9 cellular contexts compared by ENCODE assay signal in the genomic region with DNA sequence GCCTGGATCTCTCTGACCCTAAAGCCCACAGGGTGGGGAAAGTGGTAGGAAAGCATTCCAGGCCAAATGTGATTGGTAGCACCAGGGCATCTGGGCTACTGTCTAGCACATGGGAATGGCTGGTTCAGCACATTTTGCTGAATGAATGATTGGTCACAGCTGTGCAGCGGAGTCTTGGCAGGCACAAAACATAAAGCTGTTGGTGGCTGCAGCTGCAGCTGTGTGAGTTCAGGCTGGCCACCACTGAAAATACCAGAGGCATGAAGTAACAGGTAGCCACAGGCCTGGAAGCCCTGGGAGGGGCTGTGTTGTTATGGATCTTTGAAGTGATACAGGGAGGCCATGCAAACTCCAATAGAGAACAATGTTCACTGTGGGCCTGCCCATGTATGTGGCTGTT.
DNase-seq lines count a peak whose midpoint lies in the region; ATAC-seq, FAIRE-seq and TF ChIP-seq lines count a peak whose summit lies in the region.
"Had no signal": no experiment of that assay in that cellular context is flagged by ENCODE, and none has a peak within 500 bp of the region (broad histone marks: within the 10 kb centered on the region; RNA-seq: fewer than 3 reads in every experiment).

No MANE protein-coding gene starts in this region.

- DNase-seq in HepG2 (ENCODE audit: low spot score) (no peak), right lobe of liver (no peak), caudate nucleus (lab: John Stamatoyannopoulos, UW) (peak in 32 of 61 donors; percentile 5 to 70 (median 29)), kidney epithelial cell (ENCODE audit: low read depth) (peak; percentile 86), NCI-H345 (lab: John Stamatoyannopoulos, UW) (no peak), SKM-1 treated with dmso at 0.1 percent for 144 hours (lab: John Stamatoyannopoulos, UW; ENCODE audit: unreplicated experiment) (no peak), COR-L47 (lab: John Stamatoyannopoulos, UW) (no peak), stomach (no peak)
- DNase-seq: activated T-cell treated with anti-CD3 and anti-CD28 coated beads, Interleukin-2, amount 50 U/mL, for 4 hours had no signal

- H3K27ac ChIP-seq in HepG2 (ENCODE audit: extremely low read length, insufficient read depth, low read length) (no peak overlapping the region), right lobe of liver (no peak overlapping the region), caudate nucleus (ENCODE audit: low read depth, low read length) (no peak overlapping the region), stomach (no peak overlapping the region)

- H3K9ac ChIP-seq in HepG2 (ENCODE audit: insufficient read depth, low read depth, low read length): no peak overlapping the region

- ATAC-seq in HepG2 (peak; percentile 44; the same call in 2 of the 3 replicates), right lobe of liver (no peak)
- ATAC-seq: activated T-cell treated with anti-CD3 and anti-CD28 coated beads, Interleukin-2, amount 50 U/mL, for 4 hours had no signal

- no CpG with 5 or more reads among the region's 1 CpG for WGBS in HepG2 (ENCODE audit: low lambda C conversion rate)
- WGBS in right lobe of liver (ENCODE audit: insufficient coverage, low coverage, low lambda C conversion rate, missing lambda C conversion rate): no CpG with 5 or more reads among the region's 1 CpG
- 67 to 89% (median 76%) methylated on average over 1 of the region's 1 CpG; no CpG with 5 or more reads in 1 of the 5 donors for whole genome bisulfite sequencing in stomach, 5 donors

- H3K79me2 ChIP-seq in HepG2 (ENCODE audit: insufficient read depth, low read length): no peaks in the 10 kb centered on the region

- POLR2A ChIA-PET in HepG2 (lab: Yijun Ruan, JAX): no interaction called here

- H3K4me1 ChIP-seq in HepG2 (ENCODE audit: insufficient read depth, low read length) (no peaks in the 10 kb centered on the region), right lobe of liver (no peaks in the 10 kb centered on the region), stomach (peaks cover 0 to 7% (median 3%) of the 10 kb centered on the region in 4 donors)

- intact Hi-C loops in HepG2 (cut with micrococcal nuclease; ENCODE audit: unreplicated experiment): no loop called here
- intact Hi-C loops in right lobe of liver (cut with DNase I): no loop called here
- intact Hi-C loops in stomach (cut with DNase I; ENCODE audit: low total_unique reads): no loop called here

- no peak overlapping the region for H2AFZ ChIP-seq in HepG2 (ENCODE audit: low read length)

- CTCF ChIA-PET in HepG2 (lab: Yijun Ruan, JAX; ENCODE audit: low intra/inter-chr PET ratio, low total read pairs): no interaction called here

- TF ChIP-seq POLR2A in HepG2 (IDR thresholded peaks at IDR 0.05; ENCODE audit: insufficient read depth in 1 of 2, low read depth in 2 of 2, low read length in 2 of 2): no peak
- TF ChIP-seq POLR2A in right lobe of liver (IDR thresholded peaks at IDR 0.05): no peak
- no peak for TF ChIP-seq POLR2A in stomach (IDR thresholded peaks at IDR 0.05)

- TF ChIP-seq RAD21 in HepG2 (CRISPR knock-in tag; IDR thresholded peaks at IDR 0.05): no peak

- in situ Hi-C loops in HepG2 (cut with HindIII; ENCODE audit: extremely low pct_ligation_motif_present, low pct_unique_long_range_greater_than_20kb): loop anchor here (25.0 kb wide), 1 partner anchor 465 kb away; a partner anchor contains a TSS

- H3K27me3 ChIP-seq in HepG2 (ENCODE audit: control insufficient read depth in 1 of 2, insufficient read depth in 2 of 2, low read length in 2 of 2) (no peaks in the 10 kb centered on the region), right lobe of liver (no peaks in the 10 kb centered on the region), kidney epithelial cell (ENCODE audit: control insufficient read depth, insufficient read depth, low read length) (no peaks in the 10 kb centered on the region), stomach (no peaks in the 10 kb centered on the region)

- TF ChIP-seq EP300 in HepG2 (IDR thresholded peaks at IDR 0.05; ENCODE audit: low read depth in 2 of 2, low read length in 2 of 2) (no peak), HepG2 (CRISPR knock-in tag; IDR thresholded peaks at IDR 0.05; ENCODE audit: borderline replicate concordance) (no peak), stomach (IDR thresholded peaks at IDR 0.05) (no peak)

- no peak for FAIRE-seq in HepG2 (lab: Jason Lieb, UNC)

- H3K36me3 ChIP-seq in HepG2 (replicated peaks in 1 of 2; ENCODE audit: control insufficient read depth in 1 of 2, insufficient read depth in 2 of 2, low read length in 2 of 2) (no peaks in the 10 kb centered on the region), right lobe of liver (no peaks in the 10 kb centered on the region), kidney epithelial cell (ENCODE audit: control insufficient read depth, insufficient read depth, low read length) (no peaks in the 10 kb centered on the region), stomach (no peaks in the 10 kb centered on the region)

- no peak overlapping the region for H3K4me2 ChIP-seq in HepG2 (ENCODE audit: low read depth, low read length)

- TF ChIP-seq CTCF in HepG2 (CRISPR knock-in tag; IDR thresholded peaks at IDR 0.05) (no peak), right lobe of liver (IDR thresholded peaks at IDR 0.05) (no peak), kidney epithelial cell (IDR thresholded peaks at IDR 0.05; ENCODE audit: insufficient read depth, low read length, poor library complexity, severe bottlenecking) (no peak), stomach (IDR thresholded peaks at IDR 0.05) (no peak)

- no TSS peak for BruUV-seq in HepG2 (replicated peaks; lab: Mats Ljungman, UMichigan)

- H3K9me3 ChIP-seq in HepG2 (ENCODE audit: low read length) (no peaks in the 10 kb centered on the region), right lobe of liver (no peaks in the 10 kb centered on the region), stomach (no peaks in the 10 kb centered on the region)

- H3K4me3 ChIP-seq in HepG2 (replicated peaks in 1 of 3; ENCODE audit: insufficient read depth in 1 of 3, low read depth in 2 of 3, low read length in 3 of 3) (no peak overlapping the region), right lobe of liver (no peak overlapping the region), kidney epithelial cell (ENCODE audit: low read depth, low read length) (no peak overlapping the region), stomach (no peak overlapping the region)

- no peaks in the 10 kb centered on the region for H4K20me1 ChIP-seq in HepG2 (ENCODE audit: insufficient read depth, low read length)

TF ChIP-seq in HepG2, 621 proteins besides CTCF, POLR2A, EP300 and RAD21 (continues in another document):
- TF ChIP-seq, protein P1, sequence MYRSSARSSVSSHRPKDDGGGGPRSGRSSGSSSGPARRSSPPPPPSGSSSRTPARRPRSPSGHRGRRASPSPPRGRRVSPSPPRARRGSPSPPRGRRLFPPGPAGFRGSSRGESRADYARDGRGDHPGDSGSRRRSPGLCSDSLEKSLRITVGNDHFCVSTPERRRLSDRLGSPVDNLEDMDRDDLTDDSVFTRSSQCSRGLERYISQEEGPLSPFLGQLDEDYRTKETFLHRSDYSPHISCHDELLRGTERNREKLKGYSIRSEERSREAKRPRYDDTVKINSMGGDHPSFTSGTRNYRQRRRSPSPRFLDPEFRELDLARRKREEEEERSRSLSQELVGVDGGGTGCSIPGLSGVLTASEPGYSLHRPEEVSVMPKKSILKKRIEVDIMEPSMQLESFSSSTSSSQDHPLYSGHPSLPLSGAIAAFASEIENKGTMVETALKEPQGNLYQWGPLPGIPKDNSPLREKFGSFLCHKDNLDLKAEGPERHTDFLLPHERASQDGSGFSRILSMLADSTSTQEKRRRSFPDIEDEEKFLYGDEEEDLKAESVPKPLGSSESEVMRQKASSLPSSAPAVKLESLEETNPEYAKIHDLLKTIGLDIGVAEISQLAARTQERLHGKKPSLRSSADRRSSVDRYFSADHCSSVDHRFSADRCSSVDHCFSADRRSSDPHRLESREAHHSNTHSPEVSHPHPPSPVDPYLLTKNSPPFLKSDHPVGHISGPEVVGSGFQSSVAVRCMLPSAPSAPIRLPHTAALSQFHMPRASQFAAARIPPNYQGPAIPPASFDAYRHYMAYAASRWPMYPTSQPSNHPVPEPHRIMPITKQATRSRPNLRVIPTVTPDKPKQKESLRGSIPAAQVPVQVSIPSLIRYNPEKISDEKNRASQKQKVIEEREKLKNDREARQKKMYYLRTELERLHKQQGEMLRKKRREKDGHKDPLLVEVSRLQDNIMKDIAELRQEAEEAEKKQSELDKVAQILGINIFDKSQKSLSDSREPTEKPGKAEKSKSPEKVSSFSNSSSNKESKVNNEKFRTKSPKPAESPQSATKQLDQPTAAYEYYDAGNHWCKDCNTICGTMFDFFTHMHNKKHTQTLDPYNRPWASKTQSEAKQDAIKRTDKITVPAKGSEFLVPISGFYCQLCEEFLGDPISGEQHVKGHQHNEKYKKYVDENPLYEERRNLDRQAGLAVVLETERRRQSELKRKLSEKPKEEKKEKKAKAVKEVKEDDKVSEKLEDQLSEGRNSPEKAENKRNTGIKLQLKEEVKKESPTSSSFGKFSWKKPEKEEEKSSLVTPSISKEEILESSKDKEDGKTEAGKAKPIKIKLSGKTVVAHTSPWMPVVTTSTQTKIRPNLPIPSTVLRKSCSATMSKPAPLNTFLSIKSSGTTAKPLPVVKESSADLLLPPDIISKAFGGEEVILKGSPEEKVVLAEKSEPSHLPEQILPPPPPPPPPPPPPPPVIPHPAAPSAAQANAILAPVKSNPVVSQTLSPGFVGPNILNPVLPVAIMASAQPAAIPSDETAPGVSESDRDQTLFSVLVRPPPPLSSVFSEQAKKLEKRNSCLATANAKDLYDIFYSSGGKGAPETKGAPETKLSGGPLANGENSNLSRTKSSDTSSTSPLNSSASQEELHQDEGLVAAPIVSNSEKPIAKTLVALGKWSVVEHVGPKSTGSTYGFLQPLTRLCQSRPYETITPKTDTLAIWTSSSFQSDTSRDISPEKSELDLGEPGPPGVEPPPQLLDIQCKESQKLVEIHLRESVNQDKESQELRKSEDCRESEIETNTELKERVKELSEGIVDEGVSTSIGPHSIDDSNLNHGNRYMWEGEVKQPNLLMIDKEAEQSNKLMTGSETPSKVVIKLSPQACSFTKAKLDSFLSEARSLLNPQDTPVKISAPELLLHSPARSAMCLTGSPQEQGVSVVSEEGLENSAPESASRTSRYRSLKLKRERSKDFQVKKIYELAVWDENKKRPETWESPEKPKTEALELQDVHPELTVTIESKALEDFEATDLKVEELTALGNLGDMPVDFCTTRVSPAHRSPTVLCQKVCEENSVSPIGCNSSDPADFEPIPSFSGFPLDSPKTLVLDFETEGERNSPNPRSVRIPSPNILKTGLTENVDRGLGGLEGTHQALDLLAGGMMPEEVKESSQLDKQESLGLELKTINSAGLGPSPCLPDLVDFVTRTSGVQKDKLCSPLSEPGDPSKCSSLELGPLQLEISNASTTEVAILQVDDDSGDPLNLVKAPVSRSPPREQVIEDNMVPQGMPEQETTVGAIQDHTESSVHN (CRISPR knock-in tag; IDR thresholded peaks at IDR 0.05): no peak

Comparison
In these comparisons a context has a peak if more than half of its experiments do, and no peak if none do; other contexts are left out.
1. DNase-seq: peak in caudate nucleus (32 of 61) and kidney epithelial cell (single experiment); none in HepG2 (single experiment), right lobe of liver (0 of 3), NCI-H345 (single experiment), SKM-1 treated with dmso at 0.1 percent for 144 hours (single experiment), COR-L47 (single experiment) and stomach (single experiment).